Comparison of ENCODE assay signal across 15 cellular contexts in genomic region chr6:338815-339262, GRCh38. TPM values are rescaled to one million over a fixed set of nuclear protein-coding genes. Genes with fewer than 3 reads are reported as not detected.
A peak's percentile ranks its signal among the peaks of the same experiment; 100 is the strongest.
DNase-seq lines count a peak whose midpoint lies in the region; ATAC-seq, FAIRE-seq and TF ChIP-seq lines count a peak whose summit lies in the region.
"Had no signal": no experiment of that assay in that cellular context is flagged by ENCODE, and none has a peak within 500 bp of the region (broad histone marks: within the 10 kb centered on the region; RNA-seq: fewer than 3 reads in every experiment).

No MANE protein-coding gene starts in this region.

- no peaks in the 10 kb centered on the region for H3K27me3 Mint-ChIP-seq in CD8-positive, alpha-beta T cell (ENCODE audit: low read depth)
- no peaks in the 10 kb centered on the region for H3K27me3 Mint-ChIP-seq in activated naive CD8-positive, alpha-beta T cell treated with anti-CD3 and anti-CD28 coated beads for 36 hours
- no peaks in the 10 kb centered on the region for H3K27me3 Mint-ChIP-seq in naive thymus-derived CD4-positive, alpha-beta T cell

- no peaks in the 10 kb centered on the region for H3K9me3 ChIP-seq in CD8-positive, alpha-beta T cell (ENCODE audit: low read length)
- H3K9me3 ChIP-seq in naive thymus-derived CD4-positive, alpha-beta T cell (ENCODE audit: control insufficient read depth in 2 of 3, low read length in 3 of 3), result no peaks in the 10 kb centered on the region

- no peaks in the 10 kb centered on the region for H3K9me3 Mint-ChIP-seq in CD8-positive, alpha-beta T cell
- no peaks in the 10 kb centered on the region for H3K9me3 Mint-ChIP-seq in activated naive CD8-positive, alpha-beta T cell treated with anti-CD3 and anti-CD28 coated beads for 36 hours
- H3K9me3 Mint-ChIP-seq in naive thymus-derived CD4-positive, alpha-beta T cell, result peaks cover 0 to 4% (median 0%) of the 10 kb centered on the region in 11 donors

- POLR2A ChIA-PET in CD8-positive, alpha-beta T cell (lab: Charles Lee), result interaction anchor here (1.3 kb wide), 1 partner anchor 11 kb away, joined by 3 read pairs; no protein-coding TSS in a partner anchor
- POLR2A ChIA-PET in naive thymus-derived CD4-positive, alpha-beta T cell (lab: Charles Lee), result interaction anchor here (0.7 kb wide), 1 partner anchor 250 kb away, joined by 3 read pairs; no protein-coding TSS in a partner anchor

- no peak for TF ChIP-seq CTCF in CD8-positive, alpha-beta T cell (IDR thresholded peaks at IDR 0.05)

- peak overlapping the region; percentile 1 for H3K4me3 ChIP-seq in CD8-positive, alpha-beta T cell (ENCODE audit: low read depth, low read length)
- H3K4me3 ChIP-seq in naive thymus-derived CD4-positive, alpha-beta T cell (ENCODE audit: low read length), result no peak overlapping the region
- H3K4me3 ChIP-seq: SK-N-MC had no signal

- H3K36me3 Mint-ChIP-seq in CD8-positive, alpha-beta T cell, result peaks cover 2% of the 10 kb centered on the region
- H3K36me3 Mint-ChIP-seq in activated naive CD8-positive, alpha-beta T cell treated with anti-CD3 and anti-CD28 coated beads for 36 hours, result peaks cover 11% of the 10 kb centered on the region
- H3K36me3 Mint-ChIP-seq in naive thymus-derived CD4-positive, alpha-beta T cell, result peaks cover 0 to 8% (median 5%) of the 10 kb centered on the region in 5 donors

- CTCF ChIA-PET in CD8-positive, alpha-beta T cell (lab: Charles Lee), result interaction anchor here (1.0 to 1.3 kb wide), 3 partner anchors 123 to 150 kb away, joined by 3 read pairs; no protein-coding TSS in a partner anchor
- CTCF ChIA-PET in naive thymus-derived CD4-positive, alpha-beta T cell (lab: Charles Lee), result interaction anchor here (1.3 kb wide), 1 partner anchor 150 kb away, joined by 4 read pairs; no protein-coding TSS in a partner anchor

- intact Hi-C loops in CD8-positive, alpha-beta T cell (cut with DNase I, micrococcal nuclease), result loop anchor here (2.0 to 5.0 kb wide), 2 partner anchors 46 to 152 kb away; partner anchors contain the start of gene DUSP22 (in 1 of the 2)
- intact Hi-C loops in naive thymus-derived CD4-positive, alpha-beta T cell (cut with micrococcal nuclease), result loop anchor here (1.0 to 5.0 kb wide), 5 partner anchors 38 to 150 kb away; partner anchors contain the start of gene DUSP22 (in 2 of the 2)

- no peak for DNase-seq in CD8-positive, alpha-beta T cell
- no peak for DNase-seq in GM19239 (ENCODE audit: insufficient read length, low spot score)
- DNase-seq in activated naive CD8-positive, alpha-beta T cell treated with anti-CD3 and anti-CD28 coated beads for 36 hours, result peak; percentile 40
- DNase-seq in naive thymus-derived CD4-positive, alpha-beta T cell, result no peak
- no peak for DNase-seq in stimulated activated CD4-positive, alpha-beta T cell treated with anti-CD3 and anti-CD28 coated beads, Interleukin-4, amount 100 ng/mL, for 1 hour
- DNase-seq: DMS79 treated with DMSO at 0.1 percent for 48 hours, islet precursor cell, Karpas-422, midbrain, NCI-H446 treated with DMSO at 0.1 percent for 48 hours had no signal

- FAIRE-seq in GM19239 (lab: Jason Lieb, UNC), result peak; percentile 89
- FAIRE-seq: TTC549 had no signal

- H3K4me1 ChIP-seq in CD8-positive, alpha-beta T cell (ENCODE audit: insufficient read depth, low read length), result peaks cover 65% of the 10 kb centered on the region
- H3K4me1 ChIP-seq in naive thymus-derived CD4-positive, alpha-beta T cell (ENCODE audit: control insufficient read depth in 2 of 2, insufficient read depth in 2 of 2, low read length in 2 of 2), result peaks cover 21 to 28% of the 10 kb centered on the region in 2 donors

- H3K36me3 ChIP-seq in CD8-positive, alpha-beta T cell (ENCODE audit: insufficient read depth, low read length), result no peaks in the 10 kb centered on the region
- no peaks in the 10 kb centered on the region for H3K36me3 ChIP-seq in naive thymus-derived CD4-positive, alpha-beta T cell (ENCODE audit: control insufficient read depth in 2 of 3, insufficient read depth in 3 of 3, low read length in 3 of 3)

- H3K4me1 Mint-ChIP-seq in CD8-positive, alpha-beta T cell (ENCODE audit: low read depth), result peaks cover 65% of the 10 kb centered on the region
- H3K4me1 Mint-ChIP-seq in activated naive CD8-positive, alpha-beta T cell treated with anti-CD3 and anti-CD28 coated beads for 36 hours, result peaks cover 64% of the 10 kb centered on the region
- peaks cover 32 to 64% (median 54%) of the 10 kb centered on the region in 7 donors for H3K4me1 Mint-ChIP-seq in naive thymus-derived CD4-positive, alpha-beta T cell

- peak overlapping the region; percentile 49 for H3K4me3 Mint-ChIP-seq in CD8-positive, alpha-beta T cell
- H3K4me3 Mint-ChIP-seq in activated naive CD8-positive, alpha-beta T cell treated with anti-CD3 and anti-CD28 coated beads for 36 hours, result peak overlapping the region; percentile 59
- H3K4me3 Mint-ChIP-seq in naive thymus-derived CD4-positive, alpha-beta T cell, result peak overlapping the region in 9 of 10 donors; percentile 14 to 76 (median 41)

- ATAC-seq in CD8-positive, alpha-beta T cell, result no peak
- peak; percentile 26 for ATAC-seq in naive thymus-derived CD4-positive, alpha-beta T cell
- no peak for ATAC-seq in HG02852 (IDR thresholded peaks at IDR 0.05; ENCODE audit: unreplicated experiment)
- no peak for ATAC-seq in GM19324 (IDR thresholded peaks at IDR 0.05; ENCODE audit: low FRiP score, unreplicated experiment)

- H3K27ac Mint-ChIP-seq in CD8-positive, alpha-beta T cell, result peak overlapping the region; percentile 50
- H3K27ac Mint-ChIP-seq in activated naive CD8-positive, alpha-beta T cell treated with anti-CD3 and anti-CD28 coated beads for 36 hours, result peak overlapping the region; percentile 81
- H3K27ac Mint-ChIP-seq in naive thymus-derived CD4-positive, alpha-beta T cell, result peak overlapping the region in 4 of 9 donors; percentile 1 to 81 (median 16)

- H3K27ac ChIP-seq in CD8-positive, alpha-beta T cell (ENCODE audit: low read depth, low read length), result no peak overlapping the region
- no peak overlapping the region for H3K27ac ChIP-seq in naive thymus-derived CD4-positive, alpha-beta T cell (ENCODE audit: low read depth, low read length)
- H3K27ac ChIP-seq: SK-N-MC had no signal

- H3K27me3 ChIP-seq in CD8-positive, alpha-beta T cell (ENCODE audit: insufficient read depth, low read length), result no peaks in the 10 kb centered on the region
- no peaks in the 10 kb centered on the region for H3K27me3 ChIP-seq in naive thymus-derived CD4-positive, alpha-beta T cell (ENCODE audit: control insufficient read depth in 2 of 2, insufficient read depth in 2 of 2, low read length in 2 of 2)

RNA-seq across cellular contexts. Expression of gene DUSP22, which starts 46.6 kb away (rescaled TPM):
- total RNA-seq in CD8-positive, alpha-beta T cell, result 10 to 100 TPM; 19.9 to 22.1 TPM
- total RNA-seq in activated naive CD8-positive, alpha-beta T cell treated with anti-CD3 and anti-CD28 coated beads for 36 hours, result 10 to 100 TPM; 22.9 to 23.9 TPM
- 10 to 100 TPM; 24.8 to 57.2 (median 51.0) TPM for total RNA-seq in naive thymus-derived CD4-positive, alpha-beta T cell
- 10 to 100 TPM; 30.6 to 36.6 TPM for polyA plus RNA-seq in naive thymus-derived CD4-positive, alpha-beta T cell

RNA-seq across cellular contexts. Expression of gene IRF4, which starts 52.7 kb away (rescaled TPM):
- 10 to 100 TPM; 24.7 to 25.6 TPM for total RNA-seq in CD8-positive, alpha-beta T cell
- 100 to 1,000 TPM; 432 to 438 TPM for total RNA-seq in activated naive CD8-positive, alpha-beta T cell treated with anti-CD3 and anti-CD28 coated beads for 36 hours
- total RNA-seq in naive thymus-derived CD4-positive, alpha-beta T cell, result 100 to 1,000 TPM in 1 of 5 experiments, 10 to 100 TPM in 4; 11.8 to 175 (median 27.1) TPM
- polyA plus RNA-seq in naive thymus-derived CD4-positive, alpha-beta T cell, result 1 to 10 TPM; 3.2 to 8.2 TPM
- polyA plus RNA-seq: BJ had no signal
